ENCODE assay signal across 17 cellular contexts in genomic region chr12:47066278-47067048, GRCh38. TPM values are rescaled to one million over a fixed set of nuclear protein-coding genes. Genes with fewer than 3 reads are reported as not detected.
DNase-seq lines count a peak whose midpoint lies in the region; ATAC-seq, FAIRE-seq and TF ChIP-seq lines count a peak whose summit lies in the region.
"Had no signal": no experiment of that assay in that cellular context is flagged by ENCODE, and none has a peak within 500 bp of the region (broad histone marks: within the 10 kb centered on the region; RNA-seq: fewer than 3 reads in every experiment).

No MANE protein-coding gene starts in this region.

- H3K9me3 ChIP-seq in GM12878 (replicated peaks; ENCODE audit: control insufficient read depth, insufficient read depth, low read length), result no peaks in the 10 kb centered on the region
- H3K9me3 ChIP-seq: tibial nerve had no signal

- no peak overlapping the region for H3K4me2 ChIP-seq in GM12878 (ENCODE audit: control insufficient read depth, insufficient read depth)

- H3K9me3 Mint-ChIP-seq in activated CD4-positive, alpha-beta T cell treated with anti-CD3 and anti-CD28 coated beads, Interleukin-2, amount 10 ng/mL, durations not matched to agents 24 days and 14 days, result no peaks in the 10 kb centered on the region
- H3K9me3 Mint-ChIP-seq in stimulated activated memory B cell treated with anti-CD40 and anti-IgM and Interleukin-4, amounts not matched to agents 10 μg/mL and 1 μg/mL and 100 μg/mL, for 72 hours, result no peaks in the 10 kb centered on the region
- H3K9me3 Mint-ChIP-seq: activated T-helper 1 cell treated with anti-CD3 and anti-CD28 coated beads, Interleukin-12 subunit alpha, Interleukin-12 subunit beta, Interleukin-2, Interleukin-4 antibody, amounts not matched to agents 30 ng/mL and 10 ng/mL and 1 ng/mL, durations not matched to agents 14 hours and 24 hours and 36 hours had no signal

- no peak for DNase-seq in activated CD4-positive, alpha-beta T cell treated with anti-CD3 and anti-CD28 coated beads, Interleukin-2, amount 10 ng/mL, durations not matched to agents 24 days and 14 days
- DNase-seq in activated CD4-positive, alpha-beta T cell treated with anti-CD3 and anti-CD28 coated beads for 1 hour, result no peak
- DNase-seq in GM12878 (ENCODE audit: low read depth, low spot score), result no peak
- DNase-seq in GM19238 (ENCODE audit: insufficient read length, low spot score), result no peak
- DNase-seq: central memory CD4-positive, alpha-beta T cell; NCI-H2171 treated with DMSO at 0.1 percent for 48 hours; small intestine had no signal

- no peak for TF ChIP-seq POLR2A in GM12878 (IDR thresholded peaks at IDR 0.05; ENCODE audit: low read depth, low read length)

- intact Hi-C loops in activated CD4-positive, alpha-beta T cell treated with anti-CD3 and anti-CD28 coated beads, Interleukin-2, amount 10 ng/mL, durations not matched to agents 24 days and 14 days (cut with micrococcal nuclease), result no loop called here
- intact Hi-C loops in GM12878 (cut with micrococcal nuclease; ENCODE audit: unreplicated experiment), result no loop called here

- no peaks in the 10 kb centered on the region for H3K36me3 Mint-ChIP-seq in activated CD4-positive, alpha-beta T cell treated with anti-CD3 and anti-CD28 coated beads, Interleukin-2, amount 10 ng/mL, durations not matched to agents 24 days and 14 days (ENCODE audit: low read depth)
- H3K36me3 Mint-ChIP-seq in stimulated activated memory B cell treated with anti-CD40 and anti-IgM and Interleukin-4, amounts not matched to agents 10 μg/mL and 1 μg/mL and 100 μg/mL, for 72 hours, result no peaks in the 10 kb centered on the region

- in situ Hi-C loops in GM12878 (cut with MboI), result no loop called here

- no peaks in the 10 kb centered on the region for H3K27me3 ChIP-seq in GM12878 (replicated peaks in 1 of 2; ENCODE audit: control insufficient read depth in 2 of 2, insufficient read depth in 2 of 2, low read length in 1 of 2)
- H3K27me3 ChIP-seq: tibial nerve had no signal

- no peak for TF ChIP-seq EP300 in GM12878 (IDR thresholded peaks at IDR 0.05; ENCODE audit: borderline replicate concordance in 1 of 2, control insufficient read depth in 1 of 2, low read depth in 2 of 2, low read length in 2 of 2)

- RAD21 ChIA-PET in GM12878 (lab: Charles Lee; ENCODE audit: unreplicated experiment), result no interaction called here

- no TSS peak for BruUV-seq in GM12878 (replicated peaks; lab: Mats Ljungman, UMichigan)

- no peaks in the 10 kb centered on the region for H3K36me3 ChIP-seq in GM12878 (ENCODE audit: control insufficient read depth in 2 of 2, insufficient read depth in 2 of 2, low read length in 1 of 2)
- H3K36me3 ChIP-seq: tibial nerve had no signal

- H3K27ac Mint-ChIP-seq in activated CD4-positive, alpha-beta T cell treated with anti-CD3 and anti-CD28 coated beads, Interleukin-2, amount 10 ng/mL, durations not matched to agents 24 days and 14 days, result peak overlapping the region; percentile 7
- peak overlapping the region; percentile 81 for H3K27ac Mint-ChIP-seq in stimulated activated memory B cell treated with anti-CD40 and anti-IgM and Interleukin-4, amounts not matched to agents 10 μg/mL and 1 μg/mL and 100 μg/mL, for 72 hours
- H3K27ac Mint-ChIP-seq: activated T-helper 1 cell treated with anti-CD3 and anti-CD28 coated beads, Interleukin-12 subunit alpha, Interleukin-12 subunit beta, Interleukin-2, Interleukin-4 antibody, amounts not matched to agents 30 ng/mL and 10 ng/mL and 1 ng/mL, durations not matched to agents 14 hours and 24 hours and 36 hours had no signal

- no peak for TF ChIP-seq RAD21 in GM12878 (IDR thresholded peaks at IDR 0.05; ENCODE audit: insufficient read depth, low read depth, low read length)

- WGBS in GM12878 (ENCODE audit: insufficient coverage, insufficient replicate concordance, low lambda C conversion rate, missing lambda C conversion rate), result 10% methylated on average over 6 of the region's 6 CpGs

- no peaks in the 10 kb centered on the region for H3K79me2 ChIP-seq in GM12878 (ENCODE audit: control insufficient read depth, insufficient read depth, low read length)

- H3K9ac ChIP-seq in GM12878 (ENCODE audit: control insufficient read depth, insufficient read depth, low read length), result no peak overlapping the region

- no peak overlapping the region for H3K4me3 Mint-ChIP-seq in activated CD4-positive, alpha-beta T cell treated with anti-CD3 and anti-CD28 coated beads, Interleukin-2, amount 10 ng/mL, durations not matched to agents 24 days and 14 days
- H3K4me3 Mint-ChIP-seq in stimulated activated memory B cell treated with anti-CD40 and anti-IgM and Interleukin-4, amounts not matched to agents 10 μg/mL and 1 μg/mL and 100 μg/mL, for 72 hours, result peak overlapping the region; percentile 5
- H3K4me3 Mint-ChIP-seq: activated T-helper 1 cell treated with anti-CD3 and anti-CD28 coated beads, Interleukin-12 subunit alpha, Interleukin-12 subunit beta, Interleukin-2, Interleukin-4 antibody, amounts not matched to agents 30 ng/mL and 10 ng/mL and 1 ng/mL, durations not matched to agents 14 hours and 24 hours and 36 hours had no signal

- POLR2A ChIA-PET in GM12878 (lab: Charles Lee), result no interaction called here

- H4K20me1 ChIP-seq in GM12878 (ENCODE audit: control insufficient read depth, insufficient read depth), result no peaks in the 10 kb centered on the region

- no peaks in the 10 kb centered on the region for H3K27me3 Mint-ChIP-seq in activated CD4-positive, alpha-beta T cell treated with anti-CD3 and anti-CD28 coated beads, Interleukin-2, amount 10 ng/mL, durations not matched to agents 24 days and 14 days
- no peaks in the 10 kb centered on the region for H3K27me3 Mint-ChIP-seq in stimulated activated memory B cell treated with anti-CD40 and anti-IgM and Interleukin-4, amounts not matched to agents 10 μg/mL and 1 μg/mL and 100 μg/mL, for 72 hours

- peak; percentile 63 for ATAC-seq in HG02885 (IDR thresholded peaks at IDR 0.05; ENCODE audit: poor library complexity, unreplicated experiment)
- peak; percentile 88 for ATAC-seq in GM12878
- ATAC-seq in stimulated activated memory B cell treated with anti-CD40 and anti-IgM and Interleukin-4, amounts not matched to agents 10 μg/mL and 1 μg/mL and 100 μg/mL, for 72 hours, result peak; percentile 83
- ATAC-seq in HG03108 (IDR thresholded peaks at IDR 0.05; ENCODE audit: unreplicated experiment), result no peak
- no peak for ATAC-seq in GM18858 (IDR thresholded peaks at IDR 0.05; ENCODE audit: unreplicated experiment)
- ATAC-seq: SK-N-SH treated with all-trans-retinoic acid at 6 μM for 48 hours had no signal

- SMC1A ChIA-PET in GM12878 (lab: Charles Lee; ENCODE audit: uncharacterized antibody, unreplicated experiment), result interaction anchor here (0.9 to 1.3 kb wide), 2 partner anchors 34 to 330 kb away, joined by 3 to 5 read pairs; no protein-coding TSS in a partner anchor

- FAIRE-seq in GM12878 (lab: Jason Lieb, UNC), result peak; percentile 74
- FAIRE-seq: small intestine had no signal

- H3K4me1 Mint-ChIP-seq in activated CD4-positive, alpha-beta T cell treated with anti-CD3 and anti-CD28 coated beads, Interleukin-2, amount 10 ng/mL, durations not matched to agents 24 days and 14 days, result peaks cover 10% of the 10 kb centered on the region
- peaks cover 25% of the 10 kb centered on the region for H3K4me1 Mint-ChIP-seq in stimulated activated memory B cell treated with anti-CD40 and anti-IgM and Interleukin-4, amounts not matched to agents 10 μg/mL and 1 μg/mL and 100 μg/mL, for 72 hours

- TF ChIP-seq CTCF in GM12878 (IDR thresholded peaks at IDR 0.05 in 2 of 3, conservative IDR thresholded peaks at IDR 0.05 in 1 of 3; ENCODE audit: control insufficient read depth in 2 of 3, extremely low read depth in 1 of 3, insufficient read depth in 1 of 3, low read depth in 3 of 3, low read length in 3 of 3), result no peak

- CTCF ChIA-PET in GM12878 (lab: Yijun Ruan, JAX), result interaction anchor here (1.0 to 1.2 kb wide), 2 partner anchors 77 to 295 kb away, joined by 3 read pairs; no protein-coding TSS in a partner anchor

- H3K4me1 ChIP-seq in GM12878 (ENCODE audit: control insufficient read depth, insufficient read depth, low read length), result no peaks in the 10 kb centered on the region

- H3K27ac ChIP-seq in GM12878 (ENCODE audit: control insufficient read depth, insufficient read depth), result no peak overlapping the region
- H3K27ac ChIP-seq: epithelial cell of prostate, tibial nerve had no signal

- H3K4me3 ChIP-seq in GM12878, result no peak overlapping the region
- H3K4me3 ChIP-seq: lung, tibial nerve had no signal

- H2AFZ ChIP-seq in GM12878 (ENCODE audit: control insufficient read depth, low read depth, low read length), result no peak overlapping the region

RNA-seq across cellular contexts. Expression of gene PCED1B, which starts 13.0 kb away (rescaled TPM):
- total RNA-seq in activated CD4-positive, alpha-beta T cell treated with anti-CD3 and anti-CD28 coated beads, Interleukin-2, amount 10 ng/mL, durations not matched to agents 24 days and 14 days, result 51.7 and 55.2 TPM in 2 replicates
- total RNA-seq in GM12878 (2013; cell fraction: nucleolus; rRNA removed), result 0.59 and 0.81 TPM in 2 replicates
- 2.2 and 4.2 TPM in 2 replicates for total RNA-seq in GM12878 (2014; rRNA removed)
- total RNA-seq in GM12878 (2014; rRNA removed; fragmentation: Illumina TruSeq; extraction: Trizol), result 2.2 and 2.3 TPM in 2 replicates
- total RNA-seq in GM12878 (2021), result 8.5 and 8.8 TPM in 2 replicates
- polyA plus RNA-seq in GM12878 (2011; ENCODE audit: low read depth), result 0.66 TPM
- 0.49 and 1.7 TPM in 2 replicates for polyA plus RNA-seq in GM12878 (2011; rRNA removed)
- 1.5 and 2.2 TPM in 2 replicates for polyA plus RNA-seq in GM12878 (2011; cell fraction: cytosol; rRNA removed)
- 1.8 and 2.5 TPM in 2 replicates for polyA plus RNA-seq in GM12878 (2011; cell fraction: nucleus; rRNA removed)
- 1.8 and 2.1 TPM in 2 replicates for polyA plus RNA-seq in GM12878 (2012)
- 2.8 and 5.2 TPM in 2 replicates for polyA plus RNA-seq in GM12878 (2014; fragmentation: Illumina TruSeq; extraction: Trizol)
- polyA plus RNA-seq in GM12878 (2014; fragmentation: Nextera tagmentation; extraction: Ambion mirVana), result 1 to 10 TPM in 1 of 2 experiments, under 1 TPM in 1; 0.80 to 1.8 TPM
- polyA plus RNA-seq in GM12878 (2014; rRNA removed), result 4.9 and 5.4 TPM in 2 replicates
- polyA plus RNA-seq in GM12878 (2016; fragmentation: Nextera tagmentation; extraction: Ambion mirVana), result 1 to 10 TPM; 2.8 to 3.3 TPM
- polyA minus RNA-seq in GM12878 (2011; rRNA and poly(A)+ RNA removed), result 0.88 and 1.2 TPM in 2 replicates
- polyA minus RNA-seq in GM12878 (2011; cell fraction: cytosol; rRNA and poly(A)+ RNA removed), result 1.4 TPM in 1 of 2 replicates, not detected in the other
- 0.24 and 1.1 TPM in 2 replicates for polyA minus RNA-seq in GM12878 (2011; cell fraction: nucleus; rRNA and poly(A)+ RNA removed)
- polyA plus RNA-seq: neural cell had no signal

RNA-seq across cellular contexts. Expression of gene AMIGO2, which starts 13.3 kb away (rescaled TPM):
- total RNA-seq in activated CD4-positive, alpha-beta T cell treated with anti-CD3 and anti-CD28 coated beads, Interleukin-2, amount 10 ng/mL, durations not matched to agents 24 days and 14 days, result 13.6 and 14.4 TPM in 2 replicates
- total RNA-seq in GM12878 (2013; cell fraction: nucleolus; rRNA removed), result not detected in 2 replicates
- total RNA-seq in GM12878 (2014; rRNA removed) (not detected in 2 replicates), GM12878 (2014; rRNA removed; fragmentation: Illumina TruSeq; extraction: Trizol) (not detected in 2 replicates), GM12878 (2021) (0.08 and 0.15 TPM in 2 replicates)
- polyA plus RNA-seq in GM12878 (2011; ENCODE audit: low read depth), result not detected
- polyA plus RNA-seq in GM12878 (2011; rRNA removed) (0.11 and 0.20 TPM in 2 replicates), GM12878 (2014; fragmentation: Illumina TruSeq; extraction: Trizol) (not detected in 2 replicates), GM12878 (2014; fragmentation: Nextera tagmentation; extraction: Ambion mirVana) (not detected), GM12878 (2014; rRNA removed) (0.03 TPM in 2 replicates), GM12878 (2016; fragmentation: Nextera tagmentation; extraction: Ambion mirVana) (not detected)
- polyA plus RNA-seq in GM12878 (2011; cell fraction: cytosol; rRNA removed), result 0.06 and 0.07 TPM in 2 replicates
- 0.10 and 0.18 TPM in 2 replicates for polyA plus RNA-seq in GM12878 (2011; cell fraction: nucleus; rRNA removed)
- not detected in 2 replicates for polyA plus RNA-seq in GM12878 (2012)
- not detected in 2 replicates for polyA minus RNA-seq in GM12878 (2011; rRNA and poly(A)+ RNA removed)
- polyA minus RNA-seq in GM12878 (2011; cell fraction: cytosol; rRNA and poly(A)+ RNA removed), result 0.42 TPM in 1 of 2 replicates, not detected in the other
- polyA minus RNA-seq in GM12878 (2011; cell fraction: nucleus; rRNA and poly(A)+ RNA removed), result 0.19 TPM in 1 of 2 replicates, not detected in the other

Comparison
In these comparisons a context has a peak if more than half of its experiments do, and no peak if none do; other contexts are left out.
1. ATAC-seq: peak in HG02885 (single experiment), GM12878 (single experiment) and stimulated activated memory B cell treated with anti-CD40 and anti-IgM and Interleukin-4, amounts not matched to agents 10 μg/mL and 1 μg/mL and 100 μg/mL, for 72 hours (single experiment); none in HG03108 (single experiment) and GM18858 (single experiment).
2. RNA of gene AMIGO2, which starts 13.3 kb away (total RNA-seq): 13.6 to 14.4 TPM in activated CD4-positive, alpha-beta T cell treated with anti-CD3 and anti-CD28 coated beads, Interleukin-2, amount 10 ng/mL, durations not matched to agents 24 days and 14 days; 0.08 to 0.15 TPM in GM12878; every median in the first group is over 10 times any median in the second.